ENCODE assay signal across 20 cellular contexts in genomic region chr6:33790910-33791309, GRCh38. TPM values are rescaled to one million over a fixed set of nuclear protein-coding genes. Genes with fewer than 3 reads are reported as not detected.
DNase-seq lines count a peak whose midpoint lies in the region; ATAC-seq and TF ChIP-seq lines count a peak whose summit lies in the region.
"Had no signal": no experiment of that assay in that cellular context is flagged by ENCODE, and none has a peak within 500 bp of the region (broad histone marks: within the 10 kb centered on the region; RNA-seq: fewer than 3 reads in every experiment).

No MANE protein-coding gene starts in this region.

- no peak for DNase-seq in SK-N-MC (ENCODE audit: low read depth, low spot score)
- no peak for DNase-seq in neural progenitor cell (ENCODE audit: low spot score)
- no peak for DNase-seq in NCI-H345 treated with DMSO at 0.1 percent for 48 hours (lab: John Stamatoyannopoulos, UW; ENCODE audit: unreplicated experiment)
- no peak for DNase-seq in HAP-1 (ENCODE audit: low spot score in 2 of 2)
- DNase-seq in stimulated activated CD4-positive, alpha-beta T cell treated with anti-CD3 and anti-CD28 coated beads, Interleukin-15, amount 100 ng/mL, for 24 hours = no peak
- DNase-seq: BE2C; CD8-positive, alpha-beta memory T cell; DMS53; HCEC 1CT; NCI-H1105 treated with DMSO at 0.1 percent for 48 hours; NCI-H1694 treated with DMSO at 0.1 percent for 48 hours; NCI-H510A; NCI-H774 had no signal

- H3K79me2 ChIP-seq in neural progenitor cell (ENCODE audit: low read depth) = peaks cover 31% of the 10 kb centered on the region

- H3K9me3 Mint-ChIP-seq in neural progenitor cell = no peaks in the 10 kb centered on the region
- H3K9me3 Mint-ChIP-seq: CD8-positive, alpha-beta memory T cell had no signal

- peak overlapping the region; percentile 87 for H3K27ac Mint-ChIP-seq in neural progenitor cell

- H3F3A ChIP-seq in neural progenitor cell (ENCODE audit: low read depth) = peaks cover 29% of the 10 kb centered on the region

- H3K36me3 Mint-ChIP-seq in neural progenitor cell = peaks cover 2% of the 10 kb centered on the region

- peak overlapping the region; percentile 72 for H3K4me3 Mint-ChIP-seq in neural progenitor cell

- no peak overlapping the region for H3K4me3 ChIP-seq in BLaER1 treated with 17β-estradiol and CSF1 and Interleukin-3, amounts not matched to agents 10 nM and 100 nM
- H3K4me3 ChIP-seq in SK-N-MC (no peak overlapping the region), iPS-20b (ENCODE audit: low read length) (no peak overlapping the region; the same call in 1 of the 2 replicates), neural progenitor cell (no peak overlapping the region), HAP-1 (no peak overlapping the region)
- H3K4me3 ChIP-seq: K562 had no signal

- H3K4me1 ChIP-seq in BLaER1 treated with 17β-estradiol and CSF1 and Interleukin-3, amounts not matched to agents 10 nM and 100 nM = peaks cover 27 to 43% (median 38%) of the 10 kb centered on the region in 10 experiments
- peaks cover 59% of the 10 kb centered on the region for H3K4me1 ChIP-seq in iPS-20b (ENCODE audit: insufficient read depth, low read length)
- peaks cover 51% of the 10 kb centered on the region for H3K4me1 ChIP-seq in neural progenitor cell
- peaks cover 37% of the 10 kb centered on the region for H3K4me1 ChIP-seq in HAP-1

- in situ Hi-C loops in HAP-1 (cut with MboI; ENCODE audit: low sequenced_read_pairs) = no loop called here

- no peak overlapping the region for H3K27ac ChIP-seq in BLaER1 treated with 17β-estradiol and CSF1 and Interleukin-3, amounts not matched to agents 10 nM and 100 nM
- H3K27ac ChIP-seq in SK-N-MC = peak overlapping the region; percentile 63
- H3K27ac ChIP-seq in iPS-20b (ENCODE audit: low read length) = peak overlapping the region; percentile 11
- no peak overlapping the region for H3K27ac ChIP-seq in neural progenitor cell

- no peaks in the 10 kb centered on the region for H3K27me3 ChIP-seq in BLaER1 treated with 17β-estradiol and CSF1 and Interleukin-3, amounts not matched to agents 10 nM and 100 nM
- H3K27me3 ChIP-seq in iPS-20b (ENCODE audit: insufficient read depth, low read length) = no peaks in the 10 kb centered on the region
- H3K27me3 ChIP-seq in neural progenitor cell = no peaks in the 10 kb centered on the region
- H3K27me3 ChIP-seq in HAP-1 (ENCODE audit: low read depth) = no peaks in the 10 kb centered on the region
- H3K27me3 ChIP-seq: BE2C had no signal

- no peak for ATAC-seq in HG03457 (IDR thresholded peaks at IDR 0.05; ENCODE audit: unreplicated experiment)
- ATAC-seq: K562, Right ventricle myocardium inferior had no signal

- H2AFZ ChIP-seq in neural progenitor cell (replicated peaks) = no peak overlapping the region

- no peak overlapping the region for H3K9ac ChIP-seq in BLaER1 treated with 17β-estradiol and CSF1 and Interleukin-3, amounts not matched to agents 10 nM and 100 nM
- no peak overlapping the region for H3K9ac ChIP-seq in SK-N-MC (ENCODE audit: insufficient read length)
- H3K9ac ChIP-seq in iPS-20b (ENCODE audit: low read depth, low read length) = peak overlapping the region; percentile 16; the same call in 1 of the 2 replicates
- no peak overlapping the region for H3K9ac ChIP-seq in neural progenitor cell

- H3K9me3 ChIP-seq in BLaER1 treated with 17β-estradiol and CSF1 and Interleukin-3, amounts not matched to agents 10 nM and 100 nM (replicated peaks in 1 of 11) = no peaks in the 10 kb centered on the region
- H3K9me3 ChIP-seq in SK-N-MC (ENCODE audit: low read depth, low read length) (no peaks in the 10 kb centered on the region), iPS-20b (ENCODE audit: insufficient read depth, low read depth, low read length) (no peaks in the 10 kb centered on the region), neural progenitor cell (ENCODE audit: low read depth) (no peaks in the 10 kb centered on the region), HAP-1 (no peaks in the 10 kb centered on the region)
- H3K9me3 ChIP-seq: BE2C had no signal

- peaks cover 64% of the 10 kb centered on the region for H3K4me1 Mint-ChIP-seq in neural progenitor cell

- H3K4me2 ChIP-seq in BLaER1 treated with 17β-estradiol and CSF1 and Interleukin-3, amounts not matched to agents 10 nM and 100 nM = peak overlapping the region in 6 of 11 experiments; percentile 9 to 48 (median 33); a peak in 10 of 22 replicates
- no peak overlapping the region for H3K4me2 ChIP-seq in neural progenitor cell

- H3K27me3 Mint-ChIP-seq in neural progenitor cell (ENCODE audit: insufficient read depth, low read depth) = peaks cover 7% of the 10 kb centered on the region
- H3K27me3 Mint-ChIP-seq: CD8-positive, alpha-beta memory T cell had no signal

- TF ChIP-seq CTCF in neural progenitor cell (IDR thresholded peaks at IDR 0.05) = no peak

- peaks cover 19 to 34% (median 20%) of the 10 kb centered on the region in 11 experiments; a peak in 20 of 22 replicates for H4K20me1 ChIP-seq in BLaER1 treated with 17β-estradiol and CSF1 and Interleukin-3, amounts not matched to agents 10 nM and 100 nM
- H4K20me1 ChIP-seq in neural progenitor cell (ENCODE audit: low read depth) = peaks cover 22% of the 10 kb centered on the region

- peaks cover 0 to 13% (median 9%) of the 10 kb centered on the region in 11 experiments; a peak in 7 of 22 replicates for H3K36me3 ChIP-seq in BLaER1 treated with 17β-estradiol and CSF1 and Interleukin-3, amounts not matched to agents 10 nM and 100 nM
- H3K36me3 ChIP-seq in SK-N-MC (ENCODE audit: insufficient read depth, low read length) = peaks cover 8% of the 10 kb centered on the region; the same call in 1 of the 2 replicates
- H3K36me3 ChIP-seq in iPS-20b (ENCODE audit: insufficient read depth, low read depth, low read length) = peaks cover 8% of the 10 kb centered on the region; the same call in 1 of the 2 replicates
- H3K36me3 ChIP-seq in neural progenitor cell = no peaks in the 10 kb centered on the region
- H3K36me3 ChIP-seq in HAP-1 (replicated peaks) = peaks cover 5% of the 10 kb centered on the region; the same call in 1 of the 2 replicates
- H3K36me3 ChIP-seq: BE2C had no signal

RNA-seq across cellular contexts. Expression of gene LEMD2, which starts 2.0 kb away (rescaled TPM):
- 31.8 and 53.4 TPM in 2 replicates for total RNA-seq in neural progenitor cell (ENCODE audit: low replicate concordance)

RNA-seq across cellular contexts. Expression of gene MLN, which starts 12.9 kb away (rescaled TPM):
- not detected in 2 replicates for total RNA-seq in neural progenitor cell (ENCODE audit: low replicate concordance)
- total RNA-seq: A172; CD8-positive, alpha-beta memory T cell; K562; OCI-LY7; Right ventricle myocardium inferior had no signal

RNA-seq across cellular contexts. Expression of gene IP6K3, which starts 44.2 kb away (rescaled TPM):
- total RNA-seq in neural progenitor cell (ENCODE audit: low replicate concordance) = 2.9 and 4.6 TPM in 2 replicates
- total RNA-seq: CD8-positive, alpha-beta memory T cell; K562; OCI-LY7 had no signal

Comparison
In these comparisons a context has a peak if more than half of its experiments do, and no peak if none do; other contexts are left out.
1. H3K27ac ChIP-seq: peak in SK-N-MC (single experiment) and iPS-20b (single experiment); none in BLaER1 treated with 17β-estradiol and CSF1 and Interleukin-3, amounts not matched to agents 10 nM and 100 nM (0 of 11) and neural progenitor cell (single experiment).